ENCODE assay signal across 9 cellular contexts in genomic region chrX:136496359-136496767, GRCh38. TPM values are rescaled to one million over a fixed set of nuclear protein-coding genes. Genes with fewer than 3 reads are reported as not detected.
A peak's percentile ranks its signal among the peaks of the same experiment; 100 is the strongest.
DNase-seq lines count a peak whose midpoint lies in the region; ATAC-seq lines count a peak whose summit lies in the region.
"Had no signal": no experiment of that assay in that cellular context is flagged by ENCODE, and none has a peak within 500 bp of the region (broad histone marks: within the 10 kb centered on the region; RNA-seq: fewer than 3 reads in every experiment).

No MANE protein-coding gene starts in this region.

- no peaks in the 10 kb centered on the region for H3K9me3 Mint-ChIP-seq in activated CD4-positive, alpha-beta memory T cell treated with anti-CD3 and anti-CD28 coated beads, Interleukin-2, amount 10 ng/mL, durations not matched to agents 7 days and 5 days

- H3K9me3 ChIP-seq in iPS-15b (ENCODE audit: control insufficient read depth, insufficient read depth, low read length), result no peaks in the 10 kb centered on the region

- no peaks in the 10 kb centered on the region for H3K4me1 ChIP-seq in iPS-15b (ENCODE audit: control insufficient read depth, insufficient read depth, low read length)

- H3K27ac Mint-ChIP-seq in activated CD4-positive, alpha-beta memory T cell treated with anti-CD3 and anti-CD28 coated beads, Interleukin-2, amount 10 ng/mL, durations not matched to agents 7 days and 5 days, result peak overlapping the region; percentile 97

- H3K27ac ChIP-seq in substantia nigra (ENCODE audit: low read depth, low read length, poor library complexity, severe bottlenecking), result peak overlapping the region; percentile 84

- POLR2A ChIA-PET in activated CD4-positive, alpha-beta memory T cell treated with anti-CD3 and anti-CD28 coated beads, Interleukin-2, amount 10 ng/mL, durations not matched to agents 7 days and 5 days (lab: Charles Lee), result interaction anchor here (0.8 to 2.7 kb wide), 12 partner anchors 28 to 522 kb away, joined by 3 to 23 read pairs (median 6); partner anchors contain the start of genes MMGT1 and RBMX

- H3K4me1 Mint-ChIP-seq in activated CD4-positive, alpha-beta memory T cell treated with anti-CD3 and anti-CD28 coated beads, Interleukin-2, amount 10 ng/mL, durations not matched to agents 7 days and 5 days, result peaks cover 33% of the 10 kb centered on the region

- DNase-seq in NCI-H146 (lab: John Stamatoyannopoulos, UW) (peak; percentile 51), NCI-H146 treated with DMSO at 0.1 percent for 48 hours (lab: John Stamatoyannopoulos, UW; ENCODE audit: unreplicated experiment) (no peak), substantia nigra (lab: John Stamatoyannopoulos, UW) (peak in 1 of 49 donors; percentile 8), ACHN (no peak), Ammon's horn (ENCODE audit: low spot score) (no peak)
- no peak for DNase-seq in activated CD4-positive, alpha-beta memory T cell treated with anti-CD3 and anti-CD28 coated beads, Interleukin-2, amount 10 ng/mL, durations not matched to agents 7 days and 5 days

- H3K4me3 ChIP-seq in iPS-15b (ENCODE audit: low read depth, low read length), result peak overlapping the region; percentile 70

- H3K4me3 Mint-ChIP-seq in activated CD4-positive, alpha-beta memory T cell treated with anti-CD3 and anti-CD28 coated beads, Interleukin-2, amount 10 ng/mL, durations not matched to agents 7 days and 5 days, result peak overlapping the region; percentile 88

- peak overlapping the region; percentile 41 for H3K9ac ChIP-seq in iPS-15b (ENCODE audit: low read depth, low read length)

- peaks cover 16% of the 10 kb centered on the region for H3K36me3 Mint-ChIP-seq in activated CD4-positive, alpha-beta memory T cell treated with anti-CD3 and anti-CD28 coated beads, Interleukin-2, amount 10 ng/mL, durations not matched to agents 7 days and 5 days (ENCODE audit: low read depth)

- no peak for ATAC-seq in GM19324 (IDR thresholded peaks at IDR 0.05; ENCODE audit: low FRiP score, unreplicated experiment)

- CTCF ChIA-PET in activated CD4-positive, alpha-beta memory T cell treated with anti-CD3 and anti-CD28 coated beads, Interleukin-2, amount 10 ng/mL, durations not matched to agents 7 days and 5 days (lab: Charles Lee), result no interaction called here

- H3K27me3 ChIP-seq in iPS-15b (ENCODE audit: control insufficient read depth, insufficient read depth, low read length), result no peaks in the 10 kb centered on the region

- H3K27me3 Mint-ChIP-seq in activated CD4-positive, alpha-beta memory T cell treated with anti-CD3 and anti-CD28 coated beads, Interleukin-2, amount 10 ng/mL, durations not matched to agents 7 days and 5 days, result peaks cover 11% of the 10 kb centered on the region

- in situ Hi-C loops in ACHN (cut with HindIII; ENCODE audit: low pct_ligation_motif_present, low pct_unique_long_range_greater_than_20kb, low sequenced_read_pairs), result no loop called here

- no peaks in the 10 kb centered on the region for H3K36me3 ChIP-seq in iPS-15b (ENCODE audit: control insufficient read depth, insufficient read depth, low read length)

RNA-seq across cellular contexts. Expression of gene HTATSF1, which starts 1.0 kb away (rescaled TPM):
- 10 to 100 TPM; 63.7 to 64.1 TPM for total RNA-seq in activated CD4-positive, alpha-beta memory T cell treated with anti-CD3 and anti-CD28 coated beads, Interleukin-2, amount 10 ng/mL, durations not matched to agents 7 days and 5 days

RNA-seq across cellular contexts. Expression of gene BRS3, which starts 8.6 kb away (rescaled TPM):
- not detected for total RNA-seq in activated CD4-positive, alpha-beta memory T cell treated with anti-CD3 and anti-CD28 coated beads, Interleukin-2, amount 10 ng/mL, durations not matched to agents 7 days and 5 days
- total RNA-seq: subcutaneous adipose tissue had no signal

RNA-seq across cellular contexts. Expression of gene VGLL1, which starts 35.7 kb away (rescaled TPM):
- not detected for total RNA-seq in activated CD4-positive, alpha-beta memory T cell treated with anti-CD3 and anti-CD28 coated beads, Interleukin-2, amount 10 ng/mL, durations not matched to agents 7 days and 5 days
- total RNA-seq: subcutaneous adipose tissue had no signal
